In the genomic region with DNA sequence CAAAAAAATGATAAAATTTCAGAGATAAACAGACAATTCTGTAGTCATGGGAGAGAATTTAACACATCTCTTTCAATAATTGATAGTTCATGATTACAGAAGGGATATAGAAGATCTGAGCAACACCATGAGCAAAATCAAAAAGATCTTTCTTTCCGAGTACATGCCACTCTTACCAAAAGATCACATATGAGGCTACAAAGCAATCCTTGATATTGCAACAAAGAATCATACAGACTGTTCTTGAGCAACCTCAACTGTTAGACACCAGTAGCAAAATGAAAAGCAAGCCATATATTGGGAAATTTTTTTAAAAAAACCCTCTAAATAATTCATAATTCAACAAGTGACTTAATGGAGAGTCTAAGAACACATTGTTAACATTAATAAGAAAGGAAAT, we compare ENCODE assay signal across 22 cellular contexts.
"Had no signal": no experiment of that assay in that cellular context is flagged by ENCODE, and none has a peak within 500 bp of the region (broad histone marks: within the 10 kb centered on the region; RNA-seq: fewer than 3 reads in every experiment).

No MANE protein-coding gene starts in this region.

- H3K36me3 Mint-ChIP-seq: mesothelial cell of epicardium, neural progenitor cell had no signal

- H3K27ac ChIP-seq: dorsolateral prefrontal cortex, heart left ventricle, neural progenitor cell, ovary, stomach, thoracic aorta, transverse colon had no signal

- H3K36me3 ChIP-seq: heart left ventricle, neural progenitor cell, ovary, stomach, thoracic aorta, transverse colon had no signal

- H3K9me3 Mint-ChIP-seq: mesothelial cell of epicardium; natural killer cell treated with Interleukin-12 subunit alpha and Interleukin-12 subunit beta and Interleukin-15 and Interleukin-18, amount 100 ng/mL, for 72 hours; neural progenitor cell; stimulated activated effector memory CD8-positive, alpha-beta T cell treated with anti-CD3 and anti-CD28 coated beads, Interleukin-12 subunit alpha, Interleukin-12 subunit beta, amount 100 ng/mL, for 72 hours had no signal

- H3K27ac Mint-ChIP-seq: mesothelial cell of epicardium; natural killer cell treated with Interleukin-12 subunit alpha and Interleukin-12 subunit beta and Interleukin-15 and Interleukin-18, amount 100 ng/mL, for 72 hours; neural progenitor cell; progenitor cell of endocrine pancreas; stimulated activated effector memory CD8-positive, alpha-beta T cell treated with anti-CD3 and anti-CD28 coated beads, Interleukin-12 subunit alpha, Interleukin-12 subunit beta, amount 100 ng/mL, for 72 hours had no signal

- H3K27me3 ChIP-seq: dorsolateral prefrontal cortex, heart left ventricle, ovary, stomach, transverse colon had no signal

- H3K4me3 ChIP-seq: dorsolateral prefrontal cortex, heart left ventricle, neural progenitor cell, ovary, smooth muscle cell, stomach, thoracic aorta, transverse colon had no signal

- H3K9me3 ChIP-seq: heart left ventricle, ovary, stomach, thoracic aorta, transverse colon had no signal

- DNase-seq: cortex of kidney; dorsolateral prefrontal cortex; effector CD8-positive, alpha-beta T cell; heart left ventricle; hypothalamus; islet precursor cell; nucleus accumbens; ovary; right cardiac atrium; stimulated activated CD4-positive, alpha-beta T cell treated with anti-CD3 and anti-CD28 coated beads, Interleukin-4, amount 100 ng/mL, for 1 hour; stimulated activated CD8-positive, alpha-beta memory T cell treated with anti-CD3 and anti-CD28 coated beads, Interleukin-4, amount 100 ng/mL, for 48 hours; stomach; substantia nigra; transverse colon had no signal

- ATAC-seq: heart left ventricle; left lobe of liver; natural killer cell treated with Interleukin-12 subunit alpha and Interleukin-12 subunit beta and Interleukin-15 and Interleukin-18, amount 100 ng/mL, for 72 hours; right cardiac atrium; stimulated activated effector memory CD8-positive, alpha-beta T cell treated with anti-CD3 and anti-CD28 coated beads, Interleukin-12 subunit alpha, Interleukin-12 subunit beta, amount 100 ng/mL, for 72 hours had no signal

- H3K4me3 Mint-ChIP-seq: mesothelial cell of epicardium; natural killer cell treated with Interleukin-12 subunit alpha and Interleukin-12 subunit beta and Interleukin-15 and Interleukin-18, amount 100 ng/mL, for 72 hours; neural progenitor cell; stimulated activated effector memory CD8-positive, alpha-beta T cell treated with anti-CD3 and anti-CD28 coated beads, Interleukin-12 subunit alpha, Interleukin-12 subunit beta, amount 100 ng/mL, for 72 hours had no signal
